9 cellular contexts compared by ENCODE assay signal in genomic region chr1:17233675-17234074, GRCh38. TPM values are rescaled to one million over a fixed set of nuclear protein-coding genes. Genes with fewer than 3 reads are reported as not detected.
DNase-seq lines count a peak whose midpoint lies in the region; ATAC-seq, FAIRE-seq and TF ChIP-seq lines count a peak whose summit lies in the region.
"Had no signal": no experiment of that assay in that cellular context is flagged by ENCODE, and none has a peak within 500 bp of the region (broad histone marks: within the 10 kb centered on the region; RNA-seq: fewer than 3 reads in every experiment).

No MANE protein-coding gene starts in this region.

- no peaks in the 10 kb centered on the region for H3K36me3 Mint-ChIP-seq in astrocyte (ENCODE audit: low read depth, unreplicated experiment)

- H2AFZ ChIP-seq in astrocyte (ENCODE audit: low read depth, low read length) = no peak overlapping the region

- intact Hi-C loops in transverse colon (cut with DNase I; ENCODE audit: low total_unique reads) = no loop called here

- no peak for TF ChIP-seq POLR2A in transverse colon (IDR thresholded peaks at IDR 0.05)

- H3K4me2 ChIP-seq in astrocyte (ENCODE audit: low read length) = peak overlapping the region; percentile 68
- H3K4me2 ChIP-seq: BLaER1 had no signal

- DNase-seq in NK-92 treated with Interleukin-12 subunit alpha and Interleukin-12 subunit beta, amount 100 ng/mL, for 24 hours (lab: John Stamatoyannopoulos, UW) = peak; percentile 60
- DNase-seq in NK-92 (lab: John Stamatoyannopoulos, UW; ENCODE audit: unreplicated experiment) = no peak
- peak; percentile 91 for DNase-seq in astrocyte (ENCODE audit: low read depth)
- DNase-seq in iPS-NIHi11 (ENCODE audit: low spot score) = peak; percentile 45
- DNase-seq in transverse colon = peak; percentile 88
- DNase-seq in activated CD4-positive, alpha-beta T cell treated with anti-CD3 and anti-CD28 coated beads, Interleukin-2, amount 50 U/mL, for 4 hours = no peak
- DNase-seq in stimulated activated CD4-positive, alpha-beta T cell treated with anti-CD3 and anti-CD28 coated beads, Interleukin-1b, Interleukin-23, amount 100 ng/mL, for 48 hours = no peak

- TF ChIP-seq CTCF in astrocyte (IDR thresholded peaks at IDR 0.05; ENCODE audit: insufficient read depth, low read depth, low read length) (no peak), transverse colon (IDR thresholded peaks at IDR 0.05) (no peak)

- H3K27me3 ChIP-seq in astrocyte (ENCODE audit: insufficient read depth, low read length) = no peaks in the 10 kb centered on the region
- H3K27me3 ChIP-seq in transverse colon = no peaks in the 10 kb centered on the region
- H3K27me3 ChIP-seq: BLaER1 had no signal

- no peak for TF ChIP-seq EP300 in transverse colon (IDR thresholded peaks at IDR 0.05; ENCODE audit: low read depth)

- no peak overlapping the region for H3K4me3 Mint-ChIP-seq in astrocyte (ENCODE audit: unreplicated experiment)

- H3K9me3 ChIP-seq in astrocyte (ENCODE audit: insufficient read depth, low read depth, low read length) (no peaks in the 10 kb centered on the region), transverse colon (no peaks in the 10 kb centered on the region)
- H3K9me3 ChIP-seq: BLaER1 had no signal

- H3K79me2 ChIP-seq in astrocyte (ENCODE audit: insufficient read depth, low read length) = no peaks in the 10 kb centered on the region

- FAIRE-seq in astrocyte (lab: Jason Lieb, UNC) = peak; percentile 83

- no peaks in the 10 kb centered on the region for H3K9me3 Mint-ChIP-seq in astrocyte (ENCODE audit: unreplicated experiment)

- H3K4me3 ChIP-seq in astrocyte (ENCODE audit: insufficient read depth, low read depth, low read length) = peak overlapping the region; percentile 9
- H3K4me3 ChIP-seq in transverse colon = no peak overlapping the region
- H3K4me3 ChIP-seq: BLaER1 had no signal

- H3K9ac ChIP-seq in astrocyte (ENCODE audit: low read length) = peak overlapping the region; percentile 73
- H3K9ac ChIP-seq: BLaER1 had no signal

- H3K36me3 ChIP-seq in astrocyte (ENCODE audit: insufficient read depth, low read length) (no peaks in the 10 kb centered on the region), transverse colon (no peaks in the 10 kb centered on the region)
- H3K36me3 ChIP-seq: BLaER1 had no signal

- peaks cover 3% of the 10 kb centered on the region for H3K4me1 Mint-ChIP-seq in astrocyte (ENCODE audit: low read depth, unreplicated experiment)

- peaks cover 30% of the 10 kb centered on the region for H3K4me1 ChIP-seq in astrocyte (ENCODE audit: insufficient read depth, low read length)
- peaks cover 13 to 43% (median 33%) of the 10 kb centered on the region in 4 donors for H3K4me1 ChIP-seq in transverse colon

- in situ Hi-C loops in transverse colon (cut with MboI; ENCODE audit: low pct_ligation_motif_present in 1 of 4, low pct_unique_long_range_greater_than_20kb in 1 of 4, low sequenced_read_pairs in 3 of 4) = loop anchor here in 2 of 4 donors (5.0 to 10.0 kb wide), 2 partner anchors 106 to 109 kb away; no protein-coding TSS in a partner anchor

- H3K27me3 Mint-ChIP-seq in astrocyte (ENCODE audit: low read depth, unreplicated experiment) = peaks cover 13% of the 10 kb centered on the region

- H4K20me1 ChIP-seq in astrocyte (ENCODE audit: insufficient read depth, low read length) = no peaks in the 10 kb centered on the region
- H4K20me1 ChIP-seq: BLaER1 had no signal

- no peak for ATAC-seq in GM19351 (IDR thresholded peaks at IDR 0.05; ENCODE audit: unreplicated experiment)

- peak overlapping the region; percentile 34 for H3K27ac Mint-ChIP-seq in astrocyte (ENCODE audit: unreplicated experiment)

- 24% methylated on average over 6 of the region's 6 CpGs; no CpG with 5 or more reads in 1 of the 2 donors for WGBS in transverse colon (ENCODE audit: low coverage in 1 of 2), 2 donors

- H3K27ac ChIP-seq in astrocyte (ENCODE audit: low read depth, low read length) (peak overlapping the region; percentile 88), transverse colon (peak overlapping the region; percentile 41 to 79 (median 58))
- H3K27ac ChIP-seq: BLaER1 had no signal

RNA-seq across cellular contexts. Expression of gene PADI3, which starts 15.2 kb away (rescaled TPM):
- total RNA-seq in astrocyte (0.09 TPM in 1 of 2 replicates, not detected in the other), transverse colon (not detected)

RNA-seq across cellular contexts. Expression of gene PADI1, which starts 28.7 kb away (rescaled TPM):
- not detected in 2 replicates for total RNA-seq in astrocyte
- under 1 TPM in 1 of 4 donors, not detected in 3; 0.14 TPM for total RNA-seq in transverse colon

Comparison
In these comparisons a context has a peak if more than half of its experiments do, and no peak if none do; other contexts are left out.
1. DNase-seq: peak in NK-92 treated with Interleukin-12 subunit alpha and Interleukin-12 subunit beta, amount 100 ng/mL, for 24 hours (single experiment), astrocyte (single experiment), iPS-NIHi11 (single experiment) and transverse colon (single experiment); none in NK-92 (single experiment), activated CD4-positive, alpha-beta T cell treated with anti-CD3 and anti-CD28 coated beads, Interleukin-2, amount 50 U/mL, for 4 hours (0 of 2) and stimulated activated CD4-positive, alpha-beta T cell treated with anti-CD3 and anti-CD28 coated beads, Interleukin-1b, Interleukin-23, amount 100 ng/mL, for 48 hours (single experiment).